ENCODE assay signal across 24 cellular contexts in the genomic region with DNA sequence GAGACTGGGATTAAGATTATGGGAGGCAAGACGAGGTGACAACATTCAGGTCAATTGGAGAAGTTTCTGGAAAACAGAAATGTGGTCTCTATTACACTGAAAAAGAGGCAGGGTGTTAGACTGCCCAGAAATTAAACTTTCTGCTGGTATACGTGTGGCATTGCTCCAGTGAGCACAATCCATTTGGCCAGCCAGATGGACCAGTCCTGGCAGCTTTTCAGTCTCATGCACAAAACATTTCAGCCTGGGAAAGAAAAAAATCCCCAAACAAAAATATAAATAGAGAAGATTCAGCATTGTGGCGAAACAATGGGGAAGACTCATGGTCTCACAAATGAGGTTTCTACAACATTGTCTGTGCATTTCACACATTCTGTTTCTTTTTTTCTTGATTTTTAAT.
DNase-seq lines count a peak whose midpoint lies in the region; TF ChIP-seq lines count a peak whose summit lies in the region.
"Had no signal": no experiment of that assay in that cellular context is flagged by ENCODE, and none has a peak within 500 bp of the region (broad histone marks: within the 10 kb centered on the region; RNA-seq: fewer than 3 reads in every experiment).

No MANE protein-coding gene starts in this region.

- in situ Hi-C loops in G401 (cut with HindIII; ENCODE audit: low sequenced_read_pairs) = no loop called here

- H3K4me1 ChIP-seq in subcutaneous abdominal adipose tissue (ENCODE audit: control insufficient read depth in 5 of 5, insufficient read depth in 5 of 5, low read length in 5 of 5) = no peaks in the 10 kb centered on the region
- H3K4me1 ChIP-seq in thyroid gland = no peaks in the 10 kb centered on the region
- H3K4me1 ChIP-seq: sigmoid colon, suprapubic skin, uterus had no signal

- no peak overlapping the region for H3K9ac ChIP-seq in subcutaneous abdominal adipose tissue (ENCODE audit: low read length in 5 of 5)

- H3K4me3 ChIP-seq in subcutaneous abdominal adipose tissue (ENCODE audit: low read depth in 1 of 5, low read length in 5 of 5) (no peak overlapping the region), thyroid gland (replicated peaks in 1 of 3) (no peak overlapping the region)
- H3K4me3 ChIP-seq: GM12878, sigmoid colon, suprapubic skin, uterus had no signal

- no peak for TF ChIP-seq POLR2A in thyroid gland (IDR thresholded peaks at IDR 0.05)

- WGBS in thyroid gland, 2 donors = 67 to 69% methylated on average over 3 of the region's 3 CpGs

- TF ChIP-seq CTCF in thyroid gland (IDR thresholded peaks at IDR 0.05) (no peak), GM20000 (IDR thresholded peaks at IDR 0.05; ENCODE audit: extremely low read depth, missing control alignments) (no peak)

- H3K27me3 ChIP-seq in subcutaneous abdominal adipose tissue (ENCODE audit: control insufficient read depth in 5 of 5, insufficient read depth in 4 of 5, low read length in 5 of 5) (no peaks in the 10 kb centered on the region), thyroid gland (no peaks in the 10 kb centered on the region)
- H3K27me3 ChIP-seq: sigmoid colon, suprapubic skin, uterus had no signal

- H3K9me3 ChIP-seq in subcutaneous abdominal adipose tissue (ENCODE audit: control insufficient read depth in 5 of 5, low read length in 5 of 5) = no peaks in the 10 kb centered on the region
- no peaks in the 10 kb centered on the region for H3K9me3 ChIP-seq in thyroid gland
- H3K9me3 ChIP-seq: sigmoid colon, suprapubic skin, uterus had no signal

- DNase-seq in G401 (ENCODE audit: low spot score) (peak; percentile 93), amniotic epithelial cell (ENCODE audit: low read depth) (peak; percentile 9), head of caudate nucleus (peak in 22 of 42 donors; percentile 7 to 67 (median 29)), thyroid gland (no peak), NCI-H2227 treated with DMSO at 0.1 percent for 48 hours (lab: John Stamatoyannopoulos, UW) (no peak), GM20000 (ENCODE audit: low spot score) (no peak)
- DNase-seq: activated CD4-positive, alpha-beta T cell treated with anti-CD3 and anti-CD28 coated beads for 36 hours; activated naive CD4-positive, alpha-beta T cell treated with anti-CD3 and anti-CD28 coated beads, Interleukin-2, amount 50 U/mL, for 16 hours; activated T-cell treated with anti-CD3 and anti-CD28 coated beads, Interleukin-2, amount 50 U/mL, for 72 hours; CD8-positive, alpha-beta memory T cell; effector memory CD8-positive, alpha-beta T cell; HFFc6; KG1; mesenchymal stem cell; MV-4-11; natural killer cell; NCI-H187; NK-92 treated with Interleukin-12 subunit alpha and Interleukin-12 subunit beta, amount 100 ng/mL, for 24 hours; sigmoid colon; T-cell; uterus had no signal

- intact Hi-C loops in head of caudate nucleus (cut with DNase I) = no loop called here
- intact Hi-C loops in thyroid gland (cut with DNase I) = no loop called here

- H3K27ac ChIP-seq in subcutaneous abdominal adipose tissue (ENCODE audit: low read depth, low read length) (peak overlapping the region; percentile 7), thyroid gland (no peak overlapping the region)
- H3K27ac ChIP-seq: sigmoid colon, suprapubic skin, uterus had no signal

- H3K36me3 ChIP-seq in subcutaneous abdominal adipose tissue (ENCODE audit: control insufficient read depth in 5 of 5, insufficient read depth in 5 of 5, low read length in 5 of 5) (no peaks in the 10 kb centered on the region), thyroid gland (no peaks in the 10 kb centered on the region)
- H3K36me3 ChIP-seq: sigmoid colon, suprapubic skin, uterus had no signal

Comparison
In these comparisons a context has a peak if more than half of its experiments do, and no peak if none do; other contexts are left out.
1. DNase-seq: peak in G401 (single experiment), amniotic epithelial cell (single experiment) and head of caudate nucleus (22 of 42); none in thyroid gland (0 of 2), NCI-H2227 treated with DMSO at 0.1 percent for 48 hours (single experiment) and GM20000 (single experiment).